8 cellular contexts compared by ENCODE assay signal in the genomic region with DNA sequence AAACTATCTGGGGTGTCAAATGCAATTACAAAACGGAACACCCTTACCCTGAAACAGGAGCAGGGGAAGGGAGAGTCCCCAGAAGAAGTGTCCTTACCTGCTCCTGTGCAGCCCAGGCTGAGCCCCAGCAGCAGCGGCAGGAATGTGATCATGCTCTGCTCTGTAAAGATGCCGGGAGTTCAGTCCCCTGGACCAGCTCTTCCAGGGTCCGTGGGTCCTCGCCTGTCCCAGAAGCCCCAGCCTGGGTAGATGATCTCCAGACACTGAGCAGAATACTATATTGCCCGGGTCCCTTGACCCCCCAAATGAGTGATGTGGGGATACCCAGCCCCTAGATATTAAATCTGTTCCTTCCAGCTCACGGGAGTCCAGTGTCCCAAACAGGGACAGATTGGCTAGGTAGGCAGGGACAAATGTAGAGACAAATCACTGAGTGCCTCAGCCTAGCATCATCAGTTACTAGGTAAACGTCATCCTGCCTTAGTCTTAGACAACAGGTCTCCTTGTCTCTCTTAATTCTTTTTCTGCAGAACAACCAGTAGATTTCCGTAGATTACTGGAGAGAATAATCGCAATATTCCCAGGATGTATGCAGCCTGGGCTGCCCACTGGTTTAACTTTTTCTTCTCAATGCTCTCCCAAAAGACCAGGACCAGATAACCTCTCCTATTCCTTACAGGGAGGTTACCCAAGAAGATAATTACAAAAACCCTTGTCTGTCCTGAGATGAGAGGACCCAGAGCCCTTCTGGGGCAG. TPM values are rescaled to one million over a fixed set of nuclear protein-coding genes. Genes with fewer than 3 reads are reported as not detected.
DNase-seq lines count a peak whose midpoint lies in the region; ATAC-seq, FAIRE-seq and TF ChIP-seq lines count a peak whose summit lies in the region.

Gene HLA-DMB, minus strand, starts transcription at position 373 of the 756 bp plus-strand sequence. Its CDS starts 221 bp downstream, at position 152.

- no peaks in the 10 kb centered on the region for H3K9me3 Mint-ChIP-seq in activated naive CD8-positive, alpha-beta T cell treated with anti-CD3 and anti-CD28 coated beads, Interleukin-2, amount 50 U/mL, for 24 hours

- H3K27ac ChIP-seq in DND-41 (ENCODE audit: low read length) = no peak within 1 kb of the TSS

- ATAC-seq in DND-41 (ENCODE audit: insufficient read depth, low read depth) (peak; percentile 62), GM19397 (IDR thresholded peaks at IDR 0.05; ENCODE audit: unreplicated experiment) (peak; percentile 52), HG03469 (IDR thresholded peaks at IDR 0.05; ENCODE audit: unreplicated experiment) (peak; percentile 50)
- peak; percentile 78 for ATAC-seq in activated naive CD8-positive, alpha-beta T cell treated with anti-CD3 and anti-CD28 coated beads, Interleukin-2, amount 50 U/mL, for 24 hours

- no peaks in the 10 kb centered on the region for H3K9me3 ChIP-seq in DND-41 (ENCODE audit: insufficient read depth, low read length, severe bottlenecking)

- H3K9ac ChIP-seq in DND-41 (ENCODE audit: low read depth, low read length) = no peak within 1 kb of the TSS

- no peak within 1 kb of the TSS for H2AFZ ChIP-seq in DND-41 (ENCODE audit: low read depth, low read length)

- no peak for TF ChIP-seq CTCF in DND-41 (IDR thresholded peaks at IDR 0.05; ENCODE audit: borderline replicate concordance, extremely low read depth, low read length, poor library complexity, severe bottlenecking)

- H3K36me3 Mint-ChIP-seq in activated naive CD8-positive, alpha-beta T cell treated with anti-CD3 and anti-CD28 coated beads, Interleukin-2, amount 50 U/mL, for 24 hours (ENCODE audit: low read depth) = peaks cover 3% of the 10 kb centered on the region

- intact Hi-C loops in head of caudate nucleus (cut with DNase I) = no loop called here

- no peak within 1 kb of the TSS for H3K4me2 ChIP-seq in DND-41 (ENCODE audit: insufficient read depth, low read length)

- peaks cover 59% of the 10 kb centered on the region for H3K4me1 Mint-ChIP-seq in activated naive CD8-positive, alpha-beta T cell treated with anti-CD3 and anti-CD28 coated beads, Interleukin-2, amount 50 U/mL, for 24 hours

- H3K27me3 ChIP-seq in DND-41 (ENCODE audit: insufficient read depth, low read length, poor library complexity) = peaks cover 24% of the 10 kb centered on the region

- no peaks in the 10 kb centered on the region for H4K20me1 ChIP-seq in DND-41 (ENCODE audit: insufficient read depth, low read length)

- peak within 1 kb of the TSS; percentile 88 for H3K27ac Mint-ChIP-seq in activated naive CD8-positive, alpha-beta T cell treated with anti-CD3 and anti-CD28 coated beads, Interleukin-2, amount 50 U/mL, for 24 hours

- DNase-seq in DND-41 (no peak), RCC 7860 (ENCODE audit: low spot score) (peak; percentile 52), head of caudate nucleus (peak in 33 of 42 donors; percentile 7 to 77 (median 49)), occipital lobe (lab: John Stamatoyannopoulos, UW) (peak; percentile 16), NCI-H2171 treated with DMSO at 0.1 percent for 48 hours (lab: John Stamatoyannopoulos, UW) (no peak)
- peak; percentile 34 for DNase-seq in activated naive CD8-positive, alpha-beta T cell treated with anti-CD3 and anti-CD28 coated beads, Interleukin-2, amount 50 U/mL, for 24 hours

- FAIRE-seq in RCC 7860 (lab: Jason Lieb, UNC) = no peak

- peaks cover 22% of the 10 kb centered on the region for H3K4me1 ChIP-seq in DND-41 (ENCODE audit: insufficient read depth, low read length)

- H3K4me3 ChIP-seq in DND-41 (ENCODE audit: low read depth in 1 of 2, low read length in 2 of 2) = no peak within 1 kb of the TSS

- no peaks in the 10 kb centered on the region for H3K36me3 ChIP-seq in DND-41 (ENCODE audit: insufficient read depth, low read length)

- H3K4me3 Mint-ChIP-seq in activated naive CD8-positive, alpha-beta T cell treated with anti-CD3 and anti-CD28 coated beads, Interleukin-2, amount 50 U/mL, for 24 hours = peak within 1 kb of the TSS; percentile 83

- H3K79me2 ChIP-seq in DND-41 (ENCODE audit: insufficient read depth, low read length) = no peaks in the 10 kb centered on the region

- no peaks in the 10 kb centered on the region for H3K27me3 Mint-ChIP-seq in activated naive CD8-positive, alpha-beta T cell treated with anti-CD3 and anti-CD28 coated beads, Interleukin-2, amount 50 U/mL, for 24 hours

RNA-seq across cellular contexts. Expression of gene HLA-DMB, which starts in this region (rescaled TPM):
- 2.0 TPM for total RNA-seq in occipital lobe

Comparison
In these comparisons a context has a peak if more than half of its experiments do, and no peak if none do; other contexts are left out.
1. DNase-seq: peak in RCC 7860 (single experiment), activated naive CD8-positive, alpha-beta T cell treated with anti-CD3 and anti-CD28 coated beads, Interleukin-2, amount 50 U/mL, for 24 hours (single experiment), head of caudate nucleus (33 of 42) and occipital lobe (single experiment); none in DND-41 (single experiment) and NCI-H2171 treated with DMSO at 0.1 percent for 48 hours (single experiment).
2. Peak in every context shown above with its lines, with median percentiles within 50 percentile points of each other: ATAC-seq.